In genomic region chr14:49659526-49660455, GRCh38 we compare ENCODE assay signal across 27 cellular contexts. TPM values are rescaled to one million over a fixed set of nuclear protein-coding genes. Genes with fewer than 3 reads are reported as not detected.
DNase-seq lines count a peak whose midpoint lies in the region; ATAC-seq, FAIRE-seq and TF ChIP-seq lines count a peak whose summit lies in the region.
"Had no signal": no experiment of that assay in that cellular context is flagged by ENCODE, and none has a peak within 500 bp of the region (broad histone marks: within the 10 kb centered on the region; RNA-seq: fewer than 3 reads in every experiment).

No MANE protein-coding gene starts in this region.

- CTCF ChIA-PET in HEK293 (lab: Yijun Ruan, JAX): interaction anchor here (0.6 kb wide), 1 partner anchor 139 kb away, joined by 3 read pairs; no protein-coding TSS in a partner anchor
- CTCF ChIA-PET in GM12878 (lab: Yijun Ruan, JAX): interaction anchor here (0.6 kb wide), 1 partner anchor 267 kb away, joined by 3 read pairs; no protein-coding TSS in a partner anchor

- no peaks in the 10 kb centered on the region for H3K27me3 ChIP-seq in GM12878 (replicated peaks in 1 of 2; ENCODE audit: control insufficient read depth in 2 of 2, insufficient read depth in 2 of 2, low read length in 1 of 2)
- H3K27me3 ChIP-seq in keratinocyte (ENCODE audit: control insufficient read depth, extremely low read depth, insufficient read depth, low read length): no peaks in the 10 kb centered on the region
- no peaks in the 10 kb centered on the region for H3K27me3 ChIP-seq in lower lobe of right lung (ENCODE audit: low read depth)
- H3K27me3 ChIP-seq: spleen, thyroid gland had no signal

- no peak overlapping the region for H3K27ac ChIP-seq in HEK293 (ENCODE audit: extremely low read depth, low read depth, low read length)
- H3K27ac ChIP-seq in GM12878 (ENCODE audit: control insufficient read depth, insufficient read depth): no peak overlapping the region
- peak overlapping the region; percentile 44 for H3K27ac ChIP-seq in keratinocyte (ENCODE audit: control insufficient read depth, insufficient read depth, low read length)
- H3K27ac ChIP-seq in lower lobe of right lung: no peak overlapping the region
- H3K27ac ChIP-seq: left ventricle myocardium inferior, spleen, thyroid gland had no signal

- dilution Hi-C loops in keratinocyte (cut with MboI; ENCODE audit: extremely low pct_ligation_motif_present, low sequenced_read_pairs): no loop called here

- no peaks in the 10 kb centered on the region for H3K4me1 Mint-ChIP-seq in endothelial cell (ENCODE audit: unreplicated experiment)
- H3K4me1 Mint-ChIP-seq: activated CD4-positive, alpha-beta T cell treated with anti-CD3 and anti-CD28 coated beads, Interleukin-2, amount 10 ng/mL, durations not matched to agents 7 days and 5 days; natural killer cell; T-helper 17 cell had no signal

- H3K4me2 ChIP-seq in GM12878 (ENCODE audit: control insufficient read depth, insufficient read depth) (no peak overlapping the region), keratinocyte (ENCODE audit: control insufficient read depth, extremely low read depth, insufficient read depth, low read depth, low read length) (no peak overlapping the region)
- H3K4me2 ChIP-seq: SK-N-SH had no signal

- H3K9me3 ChIP-seq in HEK293 (ENCODE audit: control insufficient read depth, insufficient read depth, low read depth, low read length) (no peaks in the 10 kb centered on the region), GM12878 (replicated peaks; ENCODE audit: control insufficient read depth, insufficient read depth, low read length) (no peaks in the 10 kb centered on the region), keratinocyte (ENCODE audit: control insufficient read depth, low read depth, low read length) (no peaks in the 10 kb centered on the region), lower lobe of right lung (no peaks in the 10 kb centered on the region)
- H3K9me3 ChIP-seq: left ventricle myocardium inferior, SK-N-SH, spleen, thyroid gland had no signal

- BruUV-seq in GM12878 (replicated peaks; lab: Mats Ljungman, UMichigan): no TSS peak

- H3K9ac ChIP-seq in GM12878 (ENCODE audit: control insufficient read depth, insufficient read depth, low read length) (no peak overlapping the region), keratinocyte (ENCODE audit: control insufficient read depth, extremely low read depth, insufficient read depth, low read length) (no peak overlapping the region)
- H3K9ac ChIP-seq: SK-N-SH had no signal

- no peaks in the 10 kb centered on the region for H3K36me3 Mint-ChIP-seq in endothelial cell (ENCODE audit: low read depth, unreplicated experiment)
- H3K36me3 Mint-ChIP-seq: natural killer cell had no signal

- SMC1A ChIA-PET in GM12878 (lab: Charles Lee; ENCODE audit: uncharacterized antibody, unreplicated experiment): interaction anchor here (1.5 to 1.6 kb wide), 2 partner anchors 9 to 26 kb away, joined by 3 to 7 read pairs; no protein-coding TSS in a partner anchor

- H3K79me2 ChIP-seq in GM12878 (ENCODE audit: control insufficient read depth, insufficient read depth, low read length) (no peaks in the 10 kb centered on the region), keratinocyte (ENCODE audit: control insufficient read depth, insufficient read depth, low read length) (no peaks in the 10 kb centered on the region)

- no peak overlapping the region for H3K4me3 ChIP-seq in HEK293 (ENCODE audit: low read depth, low read length)
- H3K4me3 ChIP-seq in GM12878: no peak overlapping the region
- no peak overlapping the region for H3K4me3 ChIP-seq in keratinocyte (ENCODE audit: control insufficient read depth in 2 of 3, extremely low read depth in 1 of 3, insufficient read depth in 2 of 3, low read depth in 1 of 3, low read length in 3 of 3)
- no peak overlapping the region for H3K4me3 ChIP-seq in lower lobe of right lung
- H3K4me3 ChIP-seq: left ventricle myocardium inferior, spleen, thyroid gland had no signal

- POLR2A ChIA-PET in HEK293 (lab: Yijun Ruan, JAX): no interaction called here
- POLR2A ChIA-PET in GM12878 (lab: Charles Lee): no interaction called here

- H3K9me3 Mint-ChIP-seq in endothelial cell (ENCODE audit: unreplicated experiment): no peaks in the 10 kb centered on the region
- H3K9me3 Mint-ChIP-seq: activated CD4-positive, alpha-beta T cell treated with anti-CD3 and anti-CD28 coated beads, Interleukin-2, amount 10 ng/mL, durations not matched to agents 7 days and 5 days; activated T-helper 1 cell treated with anti-CD3 and anti-CD28 coated beads, Interleukin-12 subunit alpha, Interleukin-12 subunit beta, Interleukin-2, Interleukin-4 antibody, amounts not matched to agents 30 ng/mL and 10 ng/mL and 1 ng/mL, durations not matched to agents 14 hours and 24 hours and 36 hours; CD4-positive, CD25-positive, alpha-beta regulatory T cell; natural killer cell had no signal

- FAIRE-seq in GM12878 (lab: Jason Lieb, UNC): peak; percentile 77
- FAIRE-seq in keratinocyte (lab: Jason Lieb, UNC): no peak

- RAD21 ChIA-PET in GM12878 (lab: Charles Lee; ENCODE audit: unreplicated experiment): no interaction called here

- WGBS in GM12878 (ENCODE audit: insufficient coverage, insufficient replicate concordance, low lambda C conversion rate, missing lambda C conversion rate): 98% methylated on average over 2 of the region's 2 CpGs

- TF ChIP-seq CTCF in HEK293 (tag by site-specific recombination; IDR thresholded peaks at IDR 0.05) (no peak), GM12878 (IDR thresholded peaks at IDR 0.05 in 2 of 3, conservative IDR thresholded peaks at IDR 0.05 in 1 of 3; ENCODE audit: control insufficient read depth in 2 of 3, extremely low read depth in 1 of 3, insufficient read depth in 1 of 3, low read depth in 3 of 3, low read length in 3 of 3) (no peak), keratinocyte (optimal IDR thresholded peaks at IDR 0.05 in 1 of 3, IDR thresholded peaks at IDR 0.05 in 1 of 3, conservative IDR thresholded peaks at IDR 0.05 in 1 of 3; ENCODE audit: extremely low read depth in 1 of 3, insufficient read depth in 2 of 3, low read length in 3 of 3) (no peak), lower lobe of right lung (IDR thresholded peaks at IDR 0.05) (no peak), endothelial cell (IDR thresholded peaks at IDR 0.05; ENCODE audit: unreplicated experiment) (no peak)

- H3K27me3 Mint-ChIP-seq in endothelial cell (ENCODE audit: unreplicated experiment): no peaks in the 10 kb centered on the region
- H3K27me3 Mint-ChIP-seq: activated CD4-positive, alpha-beta T cell treated with anti-CD3 and anti-CD28 coated beads, Interleukin-2, amount 10 ng/mL, durations not matched to agents 7 days and 5 days; CD4-positive, CD25-positive, alpha-beta regulatory T cell; T-helper 17 cell had no signal

- TF ChIP-seq EP300 in GM12878 (IDR thresholded peaks at IDR 0.05; ENCODE audit: borderline replicate concordance in 1 of 2, control insufficient read depth in 1 of 2, low read depth in 2 of 2, low read length in 2 of 2): no peak

- no peaks in the 10 kb centered on the region for H4K20me1 ChIP-seq in GM12878 (ENCODE audit: control insufficient read depth, insufficient read depth)
- no peaks in the 10 kb centered on the region for H4K20me1 ChIP-seq in keratinocyte (ENCODE audit: control insufficient read depth, extremely low read depth, insufficient read depth, low read length)

- TF ChIP-seq RAD21 in GM12878 (IDR thresholded peaks at IDR 0.05; ENCODE audit: insufficient read depth, low read depth, low read length): no peak

- intact Hi-C loops in GM12878 (cut with micrococcal nuclease; ENCODE audit: unreplicated experiment): no loop called here
- intact Hi-C loops in lower lobe of right lung (cut with DNase I): no loop called here
- intact Hi-C loops in sciatic nerve (cut with DNase I): no loop called here

- in situ Hi-C loops in GM12878 (cut with MboI): no loop called here

- no peak overlapping the region for H3K27ac Mint-ChIP-seq in endothelial cell (ENCODE audit: unreplicated experiment)
- H3K27ac Mint-ChIP-seq: activated CD4-positive, alpha-beta T cell treated with anti-CD3 and anti-CD28 coated beads, Interleukin-2, amount 10 ng/mL, durations not matched to agents 7 days and 5 days; activated T-helper 1 cell treated with anti-CD3 and anti-CD28 coated beads, Interleukin-12 subunit alpha, Interleukin-12 subunit beta, Interleukin-2, Interleukin-4 antibody, amounts not matched to agents 30 ng/mL and 10 ng/mL and 1 ng/mL, durations not matched to agents 14 hours and 24 hours and 36 hours; natural killer cell; T-helper 17 cell had no signal

- no peak for ATAC-seq in GM12878
- ATAC-seq in lower lobe of right lung: no peak
- ATAC-seq in sciatic nerve: no peak
- ATAC-seq: natural killer cell, T-helper 17 cell had no signal

- H3K4me1 ChIP-seq in HEK293 (ENCODE audit: control insufficient read depth, insufficient read depth, low read length) (no peaks in the 10 kb centered on the region), GM12878 (ENCODE audit: control insufficient read depth, insufficient read depth, low read length) (no peaks in the 10 kb centered on the region), keratinocyte (ENCODE audit: control insufficient read depth, extremely low read depth, insufficient read depth, low read length) (peaks cover 2% of the 10 kb centered on the region), lower lobe of right lung (no peaks in the 10 kb centered on the region)
- H3K4me1 ChIP-seq: left ventricle myocardium inferior, spleen, thyroid gland had no signal

- H3K9me1 ChIP-seq in keratinocyte (ENCODE audit: control insufficient read depth, extremely low read depth, insufficient read depth, low read length): no peaks in the 10 kb centered on the region

- DNase-seq in COLO668 (lab: John Stamatoyannopoulos, UW; ENCODE audit: unreplicated experiment) (peak; percentile 13), GM12878 (ENCODE audit: low read depth, low spot score) (no peak), keratinocyte (ENCODE audit: low read depth, low spot score) (no peak), lower lobe of right lung (no peak), endothelial cell (ENCODE audit: low spot score) (no peak), sciatic nerve (ENCODE audit: low spot score) (no peak), CD1c-positive myeloid dendritic cell (ENCODE audit: extremely low spot score) (no peak)
- DNase-seq: activated CD4-positive, alpha-beta T cell treated with anti-CD3 and anti-CD28 coated beads, Interleukin-2, amount 10 ng/mL, durations not matched to agents 7 days and 5 days; activated naive CD4-positive, alpha-beta T cell treated with anti-CD3 and anti-CD28 coated beads, Interleukin-2, amount 50 U/mL, for 16 hours; anterior cingulate cortex; CD4-positive, CD25-positive, alpha-beta regulatory T cell; cortex of kidney; left ventricle myocardium inferior; midbrain; natural killer cell; NCI-H1105 treated with DMSO at 0.1 percent for 48 hours; NCI-H2107; NCI-H526; RPMI8226; SK-N-SH; spleen; stimulated activated CD4-positive, alpha-beta T cell treated with anti-CD3 and anti-CD28 coated beads, Interleukin-4, amount 100 ng/mL, for 24 hours; stimulated activated naive CD4-positive, alpha-beta T cell treated with Interleukin-2 at 50 U/mL for 16 hours; T-helper 17 cell; thyroid gland had no signal

- peaks cover 19 to 21% of the 10 kb centered on the region in 2 experiments for H3K36me3 ChIP-seq in HEK293 (ENCODE audit: control insufficient read depth in 2 of 2, insufficient read depth in 1 of 2, low read length in 2 of 2)
- no peaks in the 10 kb centered on the region; a peak in 1 of 4 replicates for H3K36me3 ChIP-seq in GM12878 (ENCODE audit: control insufficient read depth in 2 of 2, insufficient read depth in 2 of 2, low read length in 1 of 2)
- no peaks in the 10 kb centered on the region for H3K36me3 ChIP-seq in keratinocyte (ENCODE audit: control insufficient read depth in 2 of 2, extremely low read depth in 1 of 2, insufficient read depth in 2 of 2, low read length in 2 of 2)
- H3K36me3 ChIP-seq in lower lobe of right lung: no peaks in the 10 kb centered on the region
- H3K36me3 ChIP-seq: left ventricle myocardium inferior, spleen, thyroid gland had no signal

- H3K4me3 Mint-ChIP-seq in endothelial cell (ENCODE audit: unreplicated experiment): no peak overlapping the region
- H3K4me3 Mint-ChIP-seq: activated CD4-positive, alpha-beta T cell treated with anti-CD3 and anti-CD28 coated beads, Interleukin-2, amount 10 ng/mL, durations not matched to agents 7 days and 5 days; activated T-helper 1 cell treated with anti-CD3 and anti-CD28 coated beads, Interleukin-12 subunit alpha, Interleukin-12 subunit beta, Interleukin-2, Interleukin-4 antibody, amounts not matched to agents 30 ng/mL and 10 ng/mL and 1 ng/mL, durations not matched to agents 14 hours and 24 hours and 36 hours; CD4-positive, CD25-positive, alpha-beta regulatory T cell; natural killer cell; T-helper 17 cell had no signal

- no peak for TF ChIP-seq POLR2A in GM12878 (IDR thresholded peaks at IDR 0.05; ENCODE audit: low read depth, low read length)

- H2AFZ ChIP-seq in GM12878 (ENCODE audit: control insufficient read depth, low read depth, low read length) (no peak overlapping the region), keratinocyte (ENCODE audit: control insufficient read depth, low read length) (no peak overlapping the region)

RNA-seq across cellular contexts. Expression of gene DNAAF2, which starts 24.7 kb away (rescaled TPM):
- total RNA-seq in GM12878 (2013; cell fraction: nucleolus; rRNA removed): 7.8 and 8.1 TPM in 2 replicates
- total RNA-seq in GM12878 (2014; rRNA removed): 12.6 and 14.0 TPM in 2 replicates
- 8.7 and 9.9 TPM in 2 replicates for total RNA-seq in GM12878 (2014; rRNA removed; fragmentation: Illumina TruSeq; extraction: Trizol)
- 10.5 and 12.0 TPM in 2 replicates for total RNA-seq in GM12878 (2021)
- 2.0 TPM for polyA plus RNA-seq in GM12878 (2011; ENCODE audit: low read depth)
- 9.0 and 13.3 TPM in 2 replicates for polyA plus RNA-seq in GM12878 (2011; rRNA removed)
- polyA plus RNA-seq in GM12878 (2011; cell fraction: cytosol; rRNA removed): 4.3 and 6.2 TPM in 2 replicates
- polyA plus RNA-seq in GM12878 (2011; cell fraction: nucleus; rRNA removed): 2.9 and 4.4 TPM in 2 replicates
- polyA plus RNA-seq in GM12878 (2012): 5.2 and 6.3 TPM in 2 replicates
- 10.3 and 12.4 TPM in 2 replicates for polyA plus RNA-seq in GM12878 (2014; fragmentation: Illumina TruSeq; extraction: Trizol)
- 1 to 10 TPM; 5.7 to 6.1 TPM for polyA plus RNA-seq in GM12878 (2014; fragmentation: Nextera tagmentation; extraction: Ambion mirVana)
- polyA plus RNA-seq in GM12878 (2014; rRNA removed): 10.7 and 11.4 TPM in 2 replicates
- polyA plus RNA-seq in GM12878 (2016; fragmentation: Nextera tagmentation; extraction: Ambion mirVana): 10 to 100 TPM; 21.2 to 24.7 TPM
- polyA minus RNA-seq in GM12878 (2011; rRNA and poly(A)+ RNA removed): 2.6 and 3.2 TPM in 2 replicates
- 2.6 and 3.2 TPM in 2 replicates for polyA minus RNA-seq in GM12878 (2011; cell fraction: cytosol; rRNA and poly(A)+ RNA removed)
- polyA minus RNA-seq in GM12878 (2011; cell fraction: nucleus; rRNA and poly(A)+ RNA removed): 2.2 and 3.6 TPM in 2 replicates
- polyA plus RNA-seq in keratinocyte: 6.5 to 9.5 TPM (median 6.9 TPM) in 3 replicates
- 7.9 TPM for polyA plus RNA-seq in keratinocyte (2011; ENCODE audit: low read depth)
- polyA plus RNA-seq in keratinocyte (2011; cell fraction: cytosol; rRNA removed): 6.8 and 9.7 TPM in 2 replicates
- polyA plus RNA-seq in keratinocyte (2011; cell fraction: nucleus; rRNA removed): 4.2 and 6.2 TPM in 2 replicates
- polyA plus RNA-seq in keratinocyte (2012; ENCODE audit: low replicate concordance): 5.9 and 7.1 TPM in 2 replicates
- polyA minus RNA-seq in keratinocyte: 0.56 to 2.7 TPM (median 1.3 TPM) in 3 replicates
- polyA minus RNA-seq in keratinocyte (2011; cell fraction: cytosol; rRNA and poly(A)+ RNA removed): 11.7 TPM
- 2.3 and 3.0 TPM in 2 replicates for polyA minus RNA-seq in keratinocyte (2011; cell fraction: nucleus; rRNA and poly(A)+ RNA removed)
- total RNA-seq in lower lobe of right lung: 6.8 TPM
- total RNA-seq in endothelial cell (ENCODE audit: unreplicated experiment): 8.6 TPM
- total RNA-seq in sciatic nerve: 5.1 TPM

RNA-seq across cellular contexts. Expression of gene POLE2, which starts 28.2 kb away (rescaled TPM):
- 79.9 and 96.6 TPM in 2 replicates for total RNA-seq in GM12878 (2013; cell fraction: nucleolus; rRNA removed)
- 37.6 and 39.3 TPM in 2 replicates for total RNA-seq in GM12878 (2014; rRNA removed)
- total RNA-seq in GM12878 (2014; rRNA removed; fragmentation: Illumina TruSeq; extraction: Trizol): 34.6 and 38.6 TPM in 2 replicates
- total RNA-seq in GM12878 (2021): 19.5 and 22.0 TPM in 2 replicates
- polyA plus RNA-seq in GM12878 (2011; ENCODE audit: low read depth): 6.8 TPM
- 36.5 and 41.9 TPM in 2 replicates for polyA plus RNA-seq in GM12878 (2011; rRNA removed)
- 18.7 and 23.4 TPM in 2 replicates for polyA plus RNA-seq in GM12878 (2011; cell fraction: cytosol; rRNA removed)
- 34.0 and 49.3 TPM in 2 replicates for polyA plus RNA-seq in GM12878 (2011; cell fraction: nucleus; rRNA removed)
- polyA plus RNA-seq in GM12878 (2012): 11.0 and 11.3 TPM in 2 replicates
- 45.6 and 53.7 TPM in 2 replicates for polyA plus RNA-seq in GM12878 (2014; fragmentation: Illumina TruSeq; extraction: Trizol)
- 10 to 100 TPM; 32.1 to 39.0 TPM for polyA plus RNA-seq in GM12878 (2014; fragmentation: Nextera tagmentation; extraction: Ambion mirVana)
- 27.2 and 31.7 TPM in 2 replicates for polyA plus RNA-seq in GM12878 (2014; rRNA removed)
- polyA plus RNA-seq in GM12878 (2016; fragmentation: Nextera tagmentation; extraction: Ambion mirVana): 10 to 100 TPM; 41.1 to 43.8 TPM
- 24.4 and 25.1 TPM in 2 replicates for polyA minus RNA-seq in GM12878 (2011; rRNA and poly(A)+ RNA removed)
- polyA minus RNA-seq in GM12878 (2011; cell fraction: cytosol; rRNA and poly(A)+ RNA removed): 3.7 and 4.4 TPM in 2 replicates
- polyA minus RNA-seq in GM12878 (2011; cell fraction: nucleus; rRNA and poly(A)+ RNA removed): 14.6 and 33.6 TPM in 2 replicates
- 4.0 to 14.1 TPM (median 8.4 TPM) in 3 replicates for polyA plus RNA-seq in keratinocyte
- polyA plus RNA-seq in keratinocyte (2011; ENCODE audit: low read depth): not detected
- polyA plus RNA-seq in keratinocyte (2011; cell fraction: cytosol; rRNA removed): 3.2 and 6.1 TPM in 2 replicates
- polyA plus RNA-seq in keratinocyte (2011; cell fraction: nucleus; rRNA removed): 3.9 and 4.3 TPM in 2 replicates
- 0.30 and 7.3 TPM in 2 replicates for polyA plus RNA-seq in keratinocyte (2012; ENCODE audit: low replicate concordance)
- 0.26 to 6.3 TPM (median 2.3 TPM) in 3 replicates for polyA minus RNA-seq in keratinocyte
- not detected for polyA minus RNA-seq in keratinocyte (2011; cell fraction: cytosol; rRNA and poly(A)+ RNA removed)
- 0.62 and 0.84 TPM in 2 replicates for polyA minus RNA-seq in keratinocyte (2011; cell fraction: nucleus; rRNA and poly(A)+ RNA removed)
- total RNA-seq in lower lobe of right lung: 1.2 TPM
- 6.7 TPM for total RNA-seq in endothelial cell (ENCODE audit: unreplicated experiment)
- total RNA-seq in sciatic nerve: 2.0 TPM

RNA-seq across cellular contexts. Expression of gene KLHDC1, which starts 33.1 kb away (rescaled TPM):
- total RNA-seq in GM12878 (2013; cell fraction: nucleolus; rRNA removed): 3.5 and 3.9 TPM in 2 replicates
- total RNA-seq in GM12878 (2014; rRNA removed) (0.34 and 0.65 TPM in 2 replicates), GM12878 (2014; rRNA removed; fragmentation: Illumina TruSeq; extraction: Trizol) (0.83 and 0.98 TPM in 2 replicates), GM12878 (2021) (0.72 and 0.87 TPM in 2 replicates), lower lobe of right lung (7.4 TPM), endothelial cell (ENCODE audit: unreplicated experiment) (1.6 TPM), sciatic nerve (20.7 TPM)
- 0.49 TPM for polyA plus RNA-seq in GM12878 (2011; ENCODE audit: low read depth)
- polyA plus RNA-seq in GM12878 (2011; rRNA removed) (0.37 and 0.71 TPM in 2 replicates), GM12878 (2014; fragmentation: Illumina TruSeq; extraction: Trizol) (0.76 and 1.5 TPM in 2 replicates), GM12878 (2014; fragmentation: Nextera tagmentation; extraction: Ambion mirVana) (under 1 TPM; 0.22 to 0.35 TPM), GM12878 (2014; rRNA removed) (0.50 and 0.61 TPM in 2 replicates), GM12878 (2016; fragmentation: Nextera tagmentation; extraction: Ambion mirVana) (under 1 TPM; 0.59 to 0.74 TPM), keratinocyte (0.48 to 0.54 TPM (median 0.50 TPM) in 3 replicates)
- polyA plus RNA-seq in GM12878 (2011; cell fraction: cytosol; rRNA removed): 0.13 and 0.17 TPM in 2 replicates
- polyA plus RNA-seq in GM12878 (2011; cell fraction: nucleus; rRNA removed): 0.43 and 0.95 TPM in 2 replicates
- polyA plus RNA-seq in GM12878 (2012): 1.00 and 1.0 TPM in 2 replicates
- polyA minus RNA-seq in GM12878 (2011; rRNA and poly(A)+ RNA removed): 0.41 and 1.2 TPM in 2 replicates
- polyA minus RNA-seq in GM12878 (2011; cell fraction: cytosol; rRNA and poly(A)+ RNA removed): not detected in 2 replicates
- 0.12 TPM in 1 of 2 replicates, not detected in the other for polyA minus RNA-seq in GM12878 (2011; cell fraction: nucleus; rRNA and poly(A)+ RNA removed)
- polyA plus RNA-seq in keratinocyte (2011; ENCODE audit: low read depth): 0.34 TPM
- 0.12 and 0.21 TPM in 2 replicates for polyA plus RNA-seq in keratinocyte (2011; cell fraction: cytosol; rRNA removed)
- polyA plus RNA-seq in keratinocyte (2011; cell fraction: nucleus; rRNA removed): 0.85 and 1.1 TPM in 2 replicates
- polyA plus RNA-seq in keratinocyte (2012; ENCODE audit: low replicate concordance): 0.28 and 0.51 TPM in 2 replicates
- polyA minus RNA-seq in keratinocyte: 0.29 to 1.8 TPM in 2 of 3 replicates, not detected in the other
- polyA minus RNA-seq in keratinocyte (2011; cell fraction: cytosol; rRNA and poly(A)+ RNA removed): not detected
- 0.62 TPM in 1 of 2 replicates, not detected in the other for polyA minus RNA-seq in keratinocyte (2011; cell fraction: nucleus; rRNA and poly(A)+ RNA removed)

RNA-seq across cellular contexts. Expression of gene MGAT2, which starts 39.2 kb away (rescaled TPM):
- 32.0 and 34.6 TPM in 2 replicates for total RNA-seq in GM12878 (2013; cell fraction: nucleolus; rRNA removed)
- total RNA-seq in GM12878 (2014; rRNA removed) (51.8 and 57.9 TPM in 2 replicates), GM12878 (2014; rRNA removed; fragmentation: Illumina TruSeq; extraction: Trizol) (38.5 and 38.6 TPM in 2 replicates), GM12878 (2021) (47.9 and 49.5 TPM in 2 replicates), lower lobe of right lung (24.1 TPM), endothelial cell (ENCODE audit: unreplicated experiment) (47.0 TPM), sciatic nerve (16.4 TPM)
- polyA plus RNA-seq in GM12878 (2011; ENCODE audit: low read depth): 3.2 TPM
- polyA plus RNA-seq in GM12878 (2011; rRNA removed) (26.6 and 35.3 TPM in 2 replicates), GM12878 (2014; fragmentation: Illumina TruSeq; extraction: Trizol) (38.0 and 45.9 TPM in 2 replicates), GM12878 (2014; fragmentation: Nextera tagmentation; extraction: Ambion mirVana) (under 1 TPM in 1 of 2 experiments, not detected in 1; 0.03 TPM), GM12878 (2014; rRNA removed) (32.9 and 34.7 TPM in 2 replicates), GM12878 (2016; fragmentation: Nextera tagmentation; extraction: Ambion mirVana) (10 to 100 TPM; 38.0 to 39.3 TPM), keratinocyte (20.7 to 27.9 TPM (median 24.0 TPM) in 3 replicates)
- 23.4 and 24.2 TPM in 2 replicates for polyA plus RNA-seq in GM12878 (2011; cell fraction: cytosol; rRNA removed)
- 15.5 and 17.3 TPM in 2 replicates for polyA plus RNA-seq in GM12878 (2011; cell fraction: nucleus; rRNA removed)
- 16.5 and 26.1 TPM in 2 replicates for polyA plus RNA-seq in GM12878 (2012)
- 25.2 and 31.7 TPM in 2 replicates for polyA minus RNA-seq in GM12878 (2011; rRNA and poly(A)+ RNA removed)
- 13.8 and 15.4 TPM in 2 replicates for polyA minus RNA-seq in GM12878 (2011; cell fraction: cytosol; rRNA and poly(A)+ RNA removed)
- polyA minus RNA-seq in GM12878 (2011; cell fraction: nucleus; rRNA and poly(A)+ RNA removed): 18.0 and 25.3 TPM in 2 replicates
- polyA plus RNA-seq in keratinocyte (2011; ENCODE audit: low read depth): 5.4 TPM
- 16.4 and 24.0 TPM in 2 replicates for polyA plus RNA-seq in keratinocyte (2011; cell fraction: cytosol; rRNA removed)
- polyA plus RNA-seq in keratinocyte (2011; cell fraction: nucleus; rRNA removed): 22.6 and 25.3 TPM in 2 replicates
- 6.4 and 26.0 TPM in 2 replicates for polyA plus RNA-seq in keratinocyte (2012; ENCODE audit: low replicate concordance)
- polyA minus RNA-seq in keratinocyte: 6.5 to 20.8 TPM (median 17.6 TPM) in 3 replicates
- 27.8 TPM for polyA minus RNA-seq in keratinocyte (2011; cell fraction: cytosol; rRNA and poly(A)+ RNA removed)
- polyA minus RNA-seq in keratinocyte (2011; cell fraction: nucleus; rRNA and poly(A)+ RNA removed): 18.5 and 23.4 TPM in 2 replicates

RNA-seq across cellular contexts. Expression of gene RPL36AL, which starts 39.4 kb away (rescaled TPM):
- total RNA-seq in GM12878 (2013; cell fraction: nucleolus; rRNA removed): 33.9 and 35.8 TPM in 2 replicates
- total RNA-seq in GM12878 (2014; rRNA removed): 260 and 320 TPM in 2 replicates
- total RNA-seq in GM12878 (2014; rRNA removed; fragmentation: Illumina TruSeq; extraction: Trizol): 549 and 554 TPM in 2 replicates
- 222 and 226 TPM in 2 replicates for total RNA-seq in GM12878 (2021)
- 592 TPM for polyA plus RNA-seq in GM12878 (2011; ENCODE audit: low read depth)
- polyA plus RNA-seq in GM12878 (2011; rRNA removed): 230 and 328 TPM in 2 replicates
- 147 and 155 TPM in 2 replicates for polyA plus RNA-seq in GM12878 (2011; cell fraction: cytosol; rRNA removed)
- 101 and 103 TPM in 2 replicates for polyA plus RNA-seq in GM12878 (2011; cell fraction: nucleus; rRNA removed)
- polyA plus RNA-seq in GM12878 (2012): 493 and 622 TPM in 2 replicates
- polyA plus RNA-seq in GM12878 (2014; fragmentation: Illumina TruSeq; extraction: Trizol): 618 and 667 TPM in 2 replicates
- polyA plus RNA-seq in GM12878 (2014; fragmentation: Nextera tagmentation; extraction: Ambion mirVana): 1,000 to 10,000 TPM; 1,365 to 1,379 TPM
- 397 and 441 TPM in 2 replicates for polyA plus RNA-seq in GM12878 (2014; rRNA removed)
- 100 to 1,000 TPM; 541 to 571 TPM for polyA plus RNA-seq in GM12878 (2016; fragmentation: Nextera tagmentation; extraction: Ambion mirVana)
- 86.5 and 135 TPM in 2 replicates for polyA minus RNA-seq in GM12878 (2011; rRNA and poly(A)+ RNA removed)
- 33.3 and 38.7 TPM in 2 replicates for polyA minus RNA-seq in GM12878 (2011; cell fraction: cytosol; rRNA and poly(A)+ RNA removed)
- polyA minus RNA-seq in GM12878 (2011; cell fraction: nucleus; rRNA and poly(A)+ RNA removed): 10.8 and 14.1 TPM in 2 replicates
- 185 to 407 TPM (median 327 TPM) in 3 replicates for polyA plus RNA-seq in keratinocyte
- polyA plus RNA-seq in keratinocyte (2011; ENCODE audit: low read depth): 187 TPM
- 455 and 462 TPM in 2 replicates for polyA plus RNA-seq in keratinocyte (2011; cell fraction: cytosol; rRNA removed)
- polyA plus RNA-seq in keratinocyte (2011; cell fraction: nucleus; rRNA removed): 141 and 184 TPM in 2 replicates
- 408 and 526 TPM in 2 replicates for polyA plus RNA-seq in keratinocyte (2012; ENCODE audit: low replicate concordance)
- 8.6 to 130 TPM (median 79.2 TPM) in 3 replicates for polyA minus RNA-seq in keratinocyte
- polyA minus RNA-seq in keratinocyte (2011; cell fraction: cytosol; rRNA and poly(A)+ RNA removed): 76.0 TPM
- polyA minus RNA-seq in keratinocyte (2011; cell fraction: nucleus; rRNA and poly(A)+ RNA removed): 17.8 and 27.2 TPM in 2 replicates
- total RNA-seq in lower lobe of right lung: 153 TPM
- total RNA-seq in endothelial cell (ENCODE audit: unreplicated experiment): 186 TPM
- total RNA-seq in sciatic nerve: 185 TPM
